ENCODE assay signal across 8 cellular contexts in genomic region chr1:94884101-94884875, GRCh38. TPM values are rescaled to one million over a fixed set of nuclear protein-coding genes. Genes with fewer than 3 reads are reported as not detected.
A peak's percentile ranks its signal among the peaks of the same experiment; 100 is the strongest.
DNase-seq lines count a peak whose midpoint lies in the region; ATAC-seq and TF ChIP-seq lines count a peak whose summit lies in the region.

No MANE protein-coding gene starts in this region.

- no peak overlapping the region for H3K4me3 ChIP-seq in suprapubic skin

- ATAC-seq in GM18520 (IDR thresholded peaks at IDR 0.05; ENCODE audit: unreplicated experiment) = no peak

- H3K36me3 ChIP-seq in suprapubic skin = no peaks in the 10 kb centered on the region

- H3K27ac ChIP-seq in suprapubic skin = peak overlapping the region; percentile 60

- no peak for TF ChIP-seq CTCF in suprapubic skin (IDR thresholded peaks at IDR 0.05)

- no peaks in the 10 kb centered on the region for H3K9me3 ChIP-seq in suprapubic skin

- no peak for TF ChIP-seq POLR2A in suprapubic skin (IDR thresholded peaks at IDR 0.05)

- no peak for TF ChIP-seq EP300 in suprapubic skin (IDR thresholded peaks at IDR 0.05)

- 49% methylated on average over 12 of the region's 12 CpGs for WGBS in suprapubic skin

- DNase-seq in NCI-H1417 (lab: John Stamatoyannopoulos, UW) (peak in 2 of 3 experiments; percentile 47 to 75), NCI-H1417 treated with DMSO at 0.1 percent for 48 hours (lab: John Stamatoyannopoulos, UW) (no peak), astrocyte of the hippocampus (ENCODE audit: low read depth, low spot score) (peak; percentile 93), iPS-NIHi11 (ENCODE audit: low spot score) (peak; percentile 82), suprapubic skin (ENCODE audit: low spot score in 2 of 2) (no peak), cortex of kidney (lab: John Stamatoyannopoulos, UW) (no peak), NCI-H446 treated with DMSO at 0.1 percent for 48 hours (lab: John Stamatoyannopoulos, UW) (no peak)

- peaks cover 12% of the 10 kb centered on the region for H3K4me1 ChIP-seq in suprapubic skin

- H3K27me3 ChIP-seq in suprapubic skin = no peaks in the 10 kb centered on the region

RNA-seq across cellular contexts. Expression of gene CNN3, which starts 42.6 kb away (rescaled TPM):
- total RNA-seq in suprapubic skin = 10 to 100 TPM; 52.3 to 73.7 (median 58.6) TPM

Comparison
In these comparisons a context has a peak if more than half of its experiments do, and no peak if none do; other contexts are left out.
1. DNase-seq: peak in NCI-H1417 (2 of 3), astrocyte of the hippocampus (single experiment) and iPS-NIHi11 (single experiment); none in NCI-H1417 treated with DMSO at 0.1 percent for 48 hours (single experiment), suprapubic skin (0 of 2), cortex of kidney (single experiment) and NCI-H446 treated with DMSO at 0.1 percent for 48 hours (single experiment).